29 cellular contexts compared by ENCODE assay signal in the genomic region with DNA sequence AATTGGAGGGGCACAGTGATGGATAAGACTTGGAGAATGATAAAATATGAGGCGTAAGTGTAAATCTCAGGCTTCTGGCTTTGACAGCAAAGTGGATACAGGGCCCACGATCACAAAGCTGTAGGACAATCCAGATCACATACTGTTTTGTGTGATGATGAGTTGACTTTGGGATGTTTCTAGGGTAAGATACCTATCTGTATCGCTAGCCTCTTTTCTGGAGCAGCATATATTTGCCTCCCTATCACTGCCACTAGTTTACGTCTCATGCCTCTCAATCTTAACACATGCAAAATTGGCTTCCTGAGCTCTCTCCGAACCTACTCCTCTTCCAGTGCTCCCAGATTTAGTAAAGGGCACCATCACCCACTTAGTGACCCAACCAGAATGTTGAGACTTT.
A peak's percentile ranks its signal among the peaks of the same experiment; 100 is the strongest.
DNase-seq lines count a peak whose midpoint lies in the region; ATAC-seq, FAIRE-seq and TF ChIP-seq lines count a peak whose summit lies in the region.
"Had no signal": no experiment of that assay in that cellular context is flagged by ENCODE, and none has a peak within 500 bp of the region (broad histone marks: within the 10 kb centered on the region; RNA-seq: fewer than 3 reads in every experiment).

No MANE protein-coding gene starts in this region.

- no peak overlapping the region for H3K9ac ChIP-seq in K562 (ENCODE audit: insufficient read depth in 1 of 2, low read depth in 2 of 2, low read length in 2 of 2)
- H3K9ac ChIP-seq: BLaER1; BLaER1 treated with 17β-estradiol and CSF1 and Interleukin-3, amounts not matched to agents 10 nM and 100 nM had no signal

- no peak for TF ChIP-seq RAD21 in K562 (CRISPR knock-in tag; conservative IDR thresholded peaks at IDR 0.05 in 1 of 2, IDR thresholded peaks at IDR 0.05 in 1 of 2)

- intact Hi-C loops in K562 (cut with micrococcal nuclease), result no loop called here

- no peak for TF ChIP-seq EP300 in K562 (IDR thresholded peaks at IDR 0.05; ENCODE audit: low read length)

- DNase-seq in K562 (ENCODE audit: extremely low read depth in 1 of 4, low spot score in 3 of 4), result no peak
- DNase-seq in stimulated activated CD4-positive, alpha-beta T cell treated with anti-CD3 and anti-CD28 coated beads, Interleukin-4, amount 100 ng/mL, for 24 hours, result no peak
- DNase-seq: 8988T; ACHN; AML-193; BE2C; C1 segment of cervical spinal cord; Caco-2; Calu3; CD4-positive, alpha-beta memory T cell; CD4-positive, alpha-beta T cell; CD4-positive, CD25-positive, alpha-beta regulatory T cell; CD8-positive, alpha-beta memory T cell; CD8-positive, alpha-beta T cell; COR-L47; DMS 273 treated with DMSO at 0.1 percent for 48 hours; DMS153; DMS53; DMS79; DMS79 treated with DMSO at 0.1 percent for 48 hours; DND-41; EL had no signal

- CTCF ChIA-PET in K562 (lab: Yijun Ruan, JAX; ENCODE audit: low intra/inter-chr PET ratio), result no interaction called here

- 3% methylated on average over 5 of the region's 5 CpGs for WGBS in K562 (ENCODE audit: insufficient coverage, low coverage, missing lambda C conversion rate)

- no peak for TF ChIP-seq POLR2A in K562 (conservative IDR thresholded peaks at IDR 0.05)

- POLR2A ChIA-PET in K562 (lab: Yijun Ruan, JAX), result interaction anchor here (0.7 kb wide), 1 partner anchor 26 kb away, joined by 3 read pairs; no protein-coding TSS in a partner anchor

- no peaks in the 10 kb centered on the region for H3K27me3 ChIP-seq in K562 (ENCODE audit: control insufficient read depth in 2 of 2, insufficient read depth in 2 of 2, low read length in 2 of 2)
- H3K27me3 ChIP-seq: BE2C; BLaER1; BLaER1 treated with 17β-estradiol and CSF1 and Interleukin-3, amounts not matched to agents 10 nM and 100 nM had no signal

- no peaks in the 10 kb centered on the region for H3K4me1 ChIP-seq in K562 (replicated peaks in 1 of 2; ENCODE audit: control insufficient read depth in 2 of 2, insufficient read depth in 2 of 2, low read length in 2 of 2)
- H3K4me1 ChIP-seq: A549, BE2C, BLaER1, Caco-2 had no signal

- TF ChIP-seq CTCF in K562 (IDR thresholded peaks at IDR 0.05 in 2 of 3, conservative IDR thresholded peaks at IDR 0.05 in 1 of 3; ENCODE audit: insufficient read depth in 2 of 3, low read depth in 1 of 3, low read length in 3 of 3), result no peak

- in situ Hi-C loops in K562 (cut with MboI), result no loop called here

- no peaks in the 10 kb centered on the region for H3K36me3 ChIP-seq in K562 (ENCODE audit: control insufficient read depth, insufficient read depth, low read length)
- H3K36me3 ChIP-seq: BE2C; BLaER1; BLaER1 treated with 17β-estradiol and CSF1 and Interleukin-3, amounts not matched to agents 10 nM and 100 nM had no signal

- no peaks in the 10 kb centered on the region for H4K20me1 ChIP-seq in K562 (replicated peaks; ENCODE audit: control insufficient read depth, insufficient read depth, low read length)
- H4K20me1 ChIP-seq: BLaER1; BLaER1 treated with 17β-estradiol and CSF1 and Interleukin-3, amounts not matched to agents 10 nM and 100 nM had no signal

- H3K4me3 ChIP-seq in K562, result no peak overlapping the region
- H3K4me3 ChIP-seq: A549; BLaER1; BLaER1 treated with 17β-estradiol and CSF1 and Interleukin-3, amounts not matched to agents 10 nM and 100 nM had no signal

- no peak for ATAC-seq in K562
- ATAC-seq: A549; CD8-positive, alpha-beta T cell had no signal

- FAIRE-seq in K562 (lab: Jason Lieb, UNC), result no peak
- FAIRE-seq: A204.1, A549, D721Med had no signal

- no peak overlapping the region for H2AFZ ChIP-seq in K562 (ENCODE audit: low read depth, low read length)

- H3K9me1 ChIP-seq in K562 (ENCODE audit: control insufficient read depth, insufficient read depth, low read length), result no peaks in the 10 kb centered on the region

- no TSS peak for BruUV-seq in K562 (replicated peaks; lab: Mats Ljungman, UMichigan)

- H3K4me2 ChIP-seq in K562 (ENCODE audit: insufficient read depth, low read length), result no peak overlapping the region
- H3K4me2 ChIP-seq: A549, BLaER1 had no signal

- H3K9me3 ChIP-seq in K562 (replicated peaks; ENCODE audit: control insufficient read depth, insufficient read depth, low read depth, low read length), result no peaks in the 10 kb centered on the region; the same call in 1 of the 2 replicates
- H3K9me3 ChIP-seq: A549; BE2C; BLaER1; BLaER1 treated with 17β-estradiol and CSF1 and Interleukin-3, amounts not matched to agents 10 nM and 100 nM; Caco-2 had no signal

- no peaks in the 10 kb centered on the region for H3K79me2 ChIP-seq in K562 (ENCODE audit: control insufficient read depth, insufficient read depth, low read length)

- no peak overlapping the region for H3K27ac ChIP-seq in K562 (ENCODE audit: extremely low read depth, low read depth, low read length)
- H3K27ac ChIP-seq: 22Rv1; A549; BLaER1; BLaER1 treated with 17β-estradiol and CSF1 and Interleukin-3, amounts not matched to agents 10 nM and 100 nM; C4-2B had no signal

TF ChIP-seq in K562, 482 proteins besides CTCF, POLR2A, EP300 and RAD21:
- TF ChIP-seq SRSF1 (IDR thresholded peaks at IDR 0.05; ENCODE audit: low read depth, low read length) (0 out of 2 replicates have a peak, but pooled peaks have one; percentile 30), SRSF9 (IDR thresholded peaks at IDR 0.05; ENCODE audit: borderline replicate concordance, low read depth, low read length) (no peak), CBX3 (IDR thresholded peaks at IDR 0.05; ENCODE audit: borderline replicate concordance in 1 of 2, low read length in 2 of 2) (peak in 1 of 2 experiments; percentile 67; a peak in 1 of 3 replicates), ZFPM2 (CRISPR knock-in tag; IDR thresholded peaks at IDR 0.05) (no peak), ZNF589 (CRISPR knock-in tag; IDR thresholded peaks at IDR 0.05; ENCODE audit: low read depth) (no peak), TARDBP (IDR thresholded peaks at IDR 0.05) (no peak), SETDB1 (IDR thresholded peaks at IDR 0.05; ENCODE audit: low read length) (peak; percentile 74)
